Comparison of ENCODE assay signal across 1 cellular context in the genomic region with DNA sequence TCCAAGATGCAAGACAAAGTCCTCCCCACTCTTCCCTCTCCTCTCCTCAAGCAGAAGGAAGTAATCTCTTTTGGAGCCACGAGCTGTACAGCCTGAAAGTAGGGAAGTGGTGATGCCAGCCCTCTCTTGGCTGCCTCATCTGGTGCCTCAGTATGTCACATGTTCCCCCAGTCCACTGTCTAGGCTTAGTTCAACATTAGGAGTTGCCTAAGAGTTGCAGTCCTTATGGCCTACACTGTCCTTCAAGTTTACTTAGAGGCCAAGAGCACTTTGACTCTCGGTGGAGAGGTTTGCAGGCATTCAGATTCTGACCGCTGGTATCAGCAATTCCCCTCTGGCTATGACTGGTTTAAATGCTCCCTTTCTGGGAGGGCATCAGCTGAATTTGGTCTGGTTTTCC.
TF ChIP-seq lines count a peak whose summit lies in the region.

No MANE protein-coding gene starts in this region.

TF ChIP-seq in HEK293T, 16 proteins besides CTCF, POLR2A, EP300 and RAD21 (continued from another document):
- TF ChIP-seq SUZ12 (IDR thresholded peaks at IDR 0.05), result no peak
